ENCODE assay signal across 13 cellular contexts in genomic region chr9:130030821-130031481, GRCh38. TPM values are rescaled to one million over a fixed set of nuclear protein-coding genes. Genes with fewer than 3 reads are reported as not detected.
A peak's percentile ranks its signal among the peaks of the same experiment; 100 is the strongest.
DNase-seq lines count a peak whose midpoint lies in the region; ATAC-seq and TF ChIP-seq lines count a peak whose summit lies in the region.
"Had no signal": no experiment of that assay in that cellular context is flagged by ENCODE, and none has a peak within 500 bp of the region (broad histone marks: within the 10 kb centered on the region; RNA-seq: fewer than 3 reads in every experiment).

No MANE protein-coding gene starts in this region.

- ATAC-seq in stimulated activated naive CD8-positive, alpha-beta T cell treated with anti-CD3 and anti-CD28 coated beads, Interleukin-15, amount 100 ng/mL, for 72 hours, result peak; percentile 66
- no peak for ATAC-seq in HG03442 (IDR thresholded peaks at IDR 0.05; ENCODE audit: unreplicated experiment)

- H3K27me3 ChIP-seq in SU-DHL-6 (ENCODE audit: low read length), result no peaks in the 10 kb centered on the region
- H3K27me3 ChIP-seq in esophagus muscularis mucosa, result no peaks in the 10 kb centered on the region
- H3K27me3 ChIP-seq in WERI-Rb-1 (ENCODE audit: insufficient read depth, low read depth, severe bottlenecking), result no peaks in the 10 kb centered on the region

- peaks cover 60% of the 10 kb centered on the region for H3F3A ChIP-seq in SU-DHL-6 (ENCODE audit: insufficient read depth)

- H3K4me3 ChIP-seq in SU-DHL-6 (ENCODE audit: insufficient read depth, low read length, poor library complexity, severe bottlenecking) (no peak overlapping the region), esophagus muscularis mucosa (no peak overlapping the region), WERI-Rb-1 (ENCODE audit: low read depth, low read length) (no peak overlapping the region)
- H3K4me3 ChIP-seq: GM23248 had no signal

- no peaks in the 10 kb centered on the region for H3K27me3 Mint-ChIP-seq in stimulated activated naive CD8-positive, alpha-beta T cell treated with anti-CD3 and anti-CD28 coated beads, Interleukin-15, amount 100 ng/mL, for 72 hours

- H3K9me2 ChIP-seq in SU-DHL-6 (replicated peaks; ENCODE audit: insufficient read depth, low read length), result no peaks in the 10 kb centered on the region

- WGBS in esophagus muscularis mucosa, result 67% methylated on average over 3 of the region's 3 CpGs

- H3K9ac ChIP-seq in SU-DHL-6 (ENCODE audit: low read length), result no peak overlapping the region
- H3K9ac ChIP-seq: GM23248 had no signal

- no peak for TF ChIP-seq CTCF in SU-DHL-6 (IDR thresholded peaks at IDR 0.05; ENCODE audit: insufficient read depth, low read length, poor library complexity, severe bottlenecking)
- TF ChIP-seq CTCF in esophagus muscularis mucosa (IDR thresholded peaks at IDR 0.05), result no peak
- no peak for TF ChIP-seq CTCF in WERI-Rb-1 (IDR thresholded peaks at IDR 0.05; ENCODE audit: low read depth, low read length)

- H3K4me3 Mint-ChIP-seq in stimulated activated naive CD8-positive, alpha-beta T cell treated with anti-CD3 and anti-CD28 coated beads, Interleukin-15, amount 100 ng/mL, for 72 hours, result peak overlapping the region; percentile 74 to 83

- peaks cover 13% of the 10 kb centered on the region; the same call in 1 of the 2 replicates for H4K20me1 ChIP-seq in SU-DHL-6 (ENCODE audit: low read depth, low read length)

- TF ChIP-seq EP300 in esophagus muscularis mucosa (IDR thresholded peaks at IDR 0.05), result no peak

- peaks cover 54 to 100% (median 96%) of the 10 kb centered on the region in 4 donors for H3K4me1 ChIP-seq in esophagus muscularis mucosa

- H3K9me3 ChIP-seq in SU-DHL-6 (ENCODE audit: insufficient read depth, low read length) (no peaks in the 10 kb centered on the region), esophagus muscularis mucosa (no peaks in the 10 kb centered on the region), WERI-Rb-1 (ENCODE audit: severe bottlenecking) (no peaks in the 10 kb centered on the region)

- peak overlapping the region; percentile 78 to 93 for H3K27ac Mint-ChIP-seq in stimulated activated naive CD8-positive, alpha-beta T cell treated with anti-CD3 and anti-CD28 coated beads, Interleukin-15, amount 100 ng/mL, for 72 hours

- intact Hi-C loops in esophagus muscularis mucosa (cut with DNase I), result no loop called here

- H3K9me3 Mint-ChIP-seq in stimulated activated naive CD8-positive, alpha-beta T cell treated with anti-CD3 and anti-CD28 coated beads, Interleukin-15, amount 100 ng/mL, for 72 hours, result no peaks in the 10 kb centered on the region

- H3K4me2 ChIP-seq in SU-DHL-6 (ENCODE audit: low read depth, low read length, poor library complexity, severe bottlenecking), result peak overlapping the region; percentile 37

- peaks cover 99% of the 10 kb centered on the region for H3K4me1 Mint-ChIP-seq in stimulated activated naive CD8-positive, alpha-beta T cell treated with anti-CD3 and anti-CD28 coated beads, Interleukin-15, amount 100 ng/mL, for 72 hours

- H3K27ac ChIP-seq in SU-DHL-6 (ENCODE audit: low read depth, low read length), result peak overlapping the region; percentile 61
- peak overlapping the region; percentile 87 to 100 (median 98) for H3K27ac ChIP-seq in esophagus muscularis mucosa (replicated peaks in 1 of 4)
- no peak overlapping the region for H3K27ac ChIP-seq in WERI-Rb-1
- H3K27ac ChIP-seq: GM23248 had no signal

- DNase-seq in activated CD8-positive, alpha-beta memory T cell treated with anti-CD3 and anti-CD28 coated beads for 24 hours, result peak; percentile 58
- DNase-seq in activated CD8-positive, alpha-beta memory T cell treated with anti-CD3 and anti-CD28 coated beads, Interleukin-2, amount 50 U/mL, for 4 hours, result no peak
- DNase-seq in esophagus muscularis mucosa (ENCODE audit: extremely low spot score), result no peak
- DNase-seq in stimulated activated naive CD8-positive, alpha-beta T cell treated with anti-CD3 and anti-CD28 coated beads, Interleukin-15, amount 100 ng/mL, for 72 hours, result peak in 1 of 2 donors; percentile 33
- no peak for DNase-seq in NCI-H1092 (lab: John Stamatoyannopoulos, UW)
- no peak for DNase-seq in WERI-Rb-1
- DNase-seq: GM23248; NCI-H1092 treated with DMSO at 0.1 percent for 48 hours; Right ventricle myocardium superior; stimulated activated CD4-positive, alpha-beta T cell treated with anti-CD3 and anti-CD28 coated beads, Interleukin-12 subunit alpha, Interleukin-12 subunit beta, amount 100 ng/mL, for 4 hours; stimulated activated naive CD4-positive, alpha-beta T cell treated with Interleukin-2 at 50 U/mL for 16 hours had no signal

- TF ChIP-seq POLR2A in esophagus muscularis mucosa (IDR thresholded peaks at IDR 0.05; ENCODE audit: low read depth), result no peak

- H2AFZ ChIP-seq in SU-DHL-6 (ENCODE audit: low read depth, low read length, severe bottlenecking), result no peak overlapping the region
- H2AFZ ChIP-seq: GM23248 had no signal

- peaks cover 100% of the 10 kb centered on the region for H3K79me2 ChIP-seq in SU-DHL-6 (ENCODE audit: insufficient read depth, low read length)

- no peaks in the 10 kb centered on the region for H3K36me3 ChIP-seq in SU-DHL-6 (ENCODE audit: low read length)
- H3K36me3 ChIP-seq in esophagus muscularis mucosa, result no peaks in the 10 kb centered on the region
- no peaks in the 10 kb centered on the region for H3K36me3 ChIP-seq in WERI-Rb-1

RNA-seq across cellular contexts. Expression of gene FNBP1, which starts 12.0 kb away (rescaled TPM):
- 100 to 1,000 TPM; 177 to 317 (median 254) TPM for total RNA-seq in esophagus muscularis mucosa

RNA-seq across cellular contexts. Expression of gene GPR107, which starts 22.8 kb away (rescaled TPM):
- total RNA-seq in esophagus muscularis mucosa, result 10 to 100 TPM; 19.9 to 34.7 (median 30.8) TPM
